ENCODE assay signal across 7 cellular contexts in genomic region chr2:166942377-166942776, GRCh38. TPM values are rescaled to one million over a fixed set of nuclear protein-coding genes. Genes with fewer than 3 reads are reported as not detected.
"Had no signal": no experiment of that assay in that cellular context is flagged by ENCODE, and none has a peak within 500 bp of the region (broad histone marks: within the 10 kb centered on the region; RNA-seq: fewer than 3 reads in every experiment).

No MANE protein-coding gene starts in this region.

- H3K9ac ChIP-seq: KMS-11 had no signal

- H3K4me1 Mint-ChIP-seq: IgD-negative memory B cell had no signal

- H3K27ac Mint-ChIP-seq: IgD-negative memory B cell had no signal

- H3K4me2 ChIP-seq: KMS-11 had no signal

- H3K4me3 Mint-ChIP-seq: IgD-negative memory B cell had no signal

- DNase-seq: KBM-7, KG1 had no signal

- H3K27me3 Mint-ChIP-seq: IgD-negative memory B cell had no signal

- FAIRE-seq: HTR-8/SVneo had no signal

- H3K27ac ChIP-seq: HL-60, KMS-11 had no signal

RNA-seq across cellular contexts. Expression of gene XIRP2, which starts 54.1 kb away (rescaled TPM):
- total RNA-seq: HT-29 had no signal
- polyA plus RNA-seq: IgD-negative memory B cell had no signal
